ENCODE assay signal across 19 cellular contexts in the genomic region with DNA sequence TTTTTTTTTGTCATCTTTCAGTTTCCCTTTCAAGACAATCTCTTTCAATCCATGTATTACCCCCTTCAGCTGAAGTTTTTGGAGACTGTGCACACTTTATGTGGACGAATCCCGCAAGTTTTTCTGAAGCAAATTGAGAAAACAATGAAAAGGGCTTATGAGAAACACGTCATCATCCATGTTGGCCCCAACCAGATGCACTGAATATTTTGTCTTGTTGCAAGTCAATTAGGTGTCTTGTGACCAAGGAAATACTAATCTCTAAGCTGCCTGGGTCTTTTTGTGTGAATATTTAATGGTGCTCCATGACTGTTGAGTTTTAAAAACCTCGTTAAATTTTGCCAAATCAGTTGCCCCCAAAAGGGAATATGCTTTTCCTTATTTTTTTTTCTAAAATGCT. TPM values are rescaled to one million over a fixed set of nuclear protein-coding genes. Genes with fewer than 3 reads are reported as not detected.
DNase-seq lines count a peak whose midpoint lies in the region; ATAC-seq, FAIRE-seq and TF ChIP-seq lines count a peak whose summit lies in the region.
"Had no signal": no experiment of that assay in that cellular context is flagged by ENCODE, and none has a peak within 500 bp of the region (broad histone marks: within the 10 kb centered on the region; RNA-seq: fewer than 3 reads in every experiment).

No MANE protein-coding gene starts in this region.

- WGBS in endodermal cell (ENCODE audit: insufficient coverage in 1 of 2, insufficient read length in 1 of 2), 2 experiments: 82 to 83% methylated on average over 3 to 4 of the region's 4 CpGs
- WGBS in esophagus muscularis mucosa: 89% methylated on average over 4 of the region's 4 CpGs

- H3K4me1 ChIP-seq in endodermal cell (ENCODE audit: control insufficient read depth, insufficient read depth, low read length) (peaks cover 23% of the 10 kb centered on the region), esophagus muscularis mucosa (no peaks in the 10 kb centered on the region)

- H3K9ac ChIP-seq in endodermal cell (ENCODE audit: extremely low read depth, low read length, poor library complexity, severe bottlenecking): peak overlapping the region; percentile 52

- DNase-seq in GM18507 (ENCODE audit: extremely low spot score, insufficient read length, low read depth) (no peak), NCI-H82 (lab: John Stamatoyannopoulos, UW) (peak; percentile 66), endodermal cell (no peak), progenitor cell of endocrine pancreas (ENCODE audit: low spot score, unreplicated experiment) (no peak), esophagus muscularis mucosa (ENCODE audit: extremely low spot score) (no peak)
- DNase-seq: C1 segment of cervical spinal cord; CD8-positive, alpha-beta memory T cell; DMS53; EL; HCEC 1CT; KG1; NCI-H1436; NCI-H1930; NCI-H526; SW 1271 had no signal

- intact Hi-C loops in esophagus muscularis mucosa (cut with DNase I): no loop called here

- H3K4me3 Mint-ChIP-seq in endodermal cell: peak overlapping the region; percentile 21
- H3K4me3 Mint-ChIP-seq in progenitor cell of endocrine pancreas (ENCODE audit: low read depth): peak overlapping the region; percentile 42

- peaks cover 45% of the 10 kb centered on the region for H3K4me1 Mint-ChIP-seq in endodermal cell
- H3K4me1 Mint-ChIP-seq in progenitor cell of endocrine pancreas (ENCODE audit: low read depth): peaks cover 33% of the 10 kb centered on the region

- no peaks in the 10 kb centered on the region for H3K9me3 Mint-ChIP-seq in endodermal cell
- H3K9me3 Mint-ChIP-seq in progenitor cell of endocrine pancreas (ENCODE audit: low read depth): no peaks in the 10 kb centered on the region
- H3K9me3 Mint-ChIP-seq: CD8-positive, alpha-beta memory T cell had no signal

- H3K27me3 ChIP-seq in endodermal cell (ENCODE audit: control insufficient read depth, insufficient read depth, low read length, poor library complexity, severe bottlenecking) (no peaks in the 10 kb centered on the region), esophagus muscularis mucosa (no peaks in the 10 kb centered on the region)

- H3K4me3 ChIP-seq in endodermal cell (ENCODE audit: low read length): peak overlapping the region; percentile 54
- no peak overlapping the region for H3K4me3 ChIP-seq in esophagus muscularis mucosa

- H3K27ac Mint-ChIP-seq in endodermal cell: peak overlapping the region; percentile 84
- H3K27ac Mint-ChIP-seq in progenitor cell of endocrine pancreas: peak overlapping the region; percentile 90
- H3K27ac Mint-ChIP-seq: CD8-positive, alpha-beta memory T cell had no signal

- no peak overlapping the region for H3K27ac ChIP-seq in endodermal cell (ENCODE audit: low read depth, low read length)
- H3K27ac ChIP-seq in esophagus muscularis mucosa (replicated peaks in 1 of 4): no peak overlapping the region

- no peak for TF ChIP-seq EP300 in esophagus muscularis mucosa (IDR thresholded peaks at IDR 0.05)

- H3K36me3 Mint-ChIP-seq in endodermal cell (ENCODE audit: low read depth) (peaks cover 2% of the 10 kb centered on the region), progenitor cell of endocrine pancreas (ENCODE audit: insufficient read depth) (peaks cover 1% of the 10 kb centered on the region)
- H3K36me3 Mint-ChIP-seq: CD8-positive, alpha-beta memory T cell had no signal

- no peak for TF ChIP-seq POLR2A in esophagus muscularis mucosa (IDR thresholded peaks at IDR 0.05; ENCODE audit: low read depth)

- FAIRE-seq in GM18507 (lab: Jason Lieb, UNC): peak; percentile 31
- FAIRE-seq: RCC 7860 had no signal

- no peak for TF ChIP-seq CTCF in endodermal cell (conservative IDR thresholded peaks at IDR 0.05)
- no peak for TF ChIP-seq CTCF in progenitor cell of endocrine pancreas (IDR thresholded peaks at IDR 0.05; ENCODE audit: unreplicated experiment)
- TF ChIP-seq CTCF in esophagus muscularis mucosa (IDR thresholded peaks at IDR 0.05): no peak

- H3K9me3 ChIP-seq in endodermal cell (ENCODE audit: control insufficient read depth, low read length): no peaks in the 10 kb centered on the region
- H3K9me3 ChIP-seq in esophagus muscularis mucosa: no peaks in the 10 kb centered on the region

- H3K36me3 ChIP-seq in endodermal cell (ENCODE audit: control insufficient read depth, insufficient read depth, low read length) (no peaks in the 10 kb centered on the region), esophagus muscularis mucosa (peaks cover 0 to 3% (median 0%) of the 10 kb centered on the region in 4 donors)

- no peak for ATAC-seq in HG03045 (IDR thresholded peaks at IDR 0.05; ENCODE audit: unreplicated experiment)
- ATAC-seq in HG03442 (IDR thresholded peaks at IDR 0.05; ENCODE audit: unreplicated experiment): no peak
- ATAC-seq: Right ventricle myocardium inferior had no signal

- H3K27me3 Mint-ChIP-seq in endodermal cell (ENCODE audit: insufficient read depth) (no peaks in the 10 kb centered on the region), progenitor cell of endocrine pancreas (no peaks in the 10 kb centered on the region)

RNA-seq across cellular contexts. Expression of a gene that starts 21.7 kb away (rescaled TPM):
- total RNA-seq in endodermal cell (100 to 1,000 TPM; 133 to 157 TPM), progenitor cell of endocrine pancreas (117 and 130 TPM in 2 replicates), esophagus muscularis mucosa (10 to 100 TPM; 24.6 to 60.6 (median 33.9) TPM)
- polyA plus RNA-seq in endodermal cell (2013, experiment 1 of 2): 76.2 TPM
- polyA plus RNA-seq in endodermal cell (2013, experiment 2 of 2): 85.4 TPM
